Comparison of ENCODE assay signal across 1 cellular context in the genomic region with DNA sequence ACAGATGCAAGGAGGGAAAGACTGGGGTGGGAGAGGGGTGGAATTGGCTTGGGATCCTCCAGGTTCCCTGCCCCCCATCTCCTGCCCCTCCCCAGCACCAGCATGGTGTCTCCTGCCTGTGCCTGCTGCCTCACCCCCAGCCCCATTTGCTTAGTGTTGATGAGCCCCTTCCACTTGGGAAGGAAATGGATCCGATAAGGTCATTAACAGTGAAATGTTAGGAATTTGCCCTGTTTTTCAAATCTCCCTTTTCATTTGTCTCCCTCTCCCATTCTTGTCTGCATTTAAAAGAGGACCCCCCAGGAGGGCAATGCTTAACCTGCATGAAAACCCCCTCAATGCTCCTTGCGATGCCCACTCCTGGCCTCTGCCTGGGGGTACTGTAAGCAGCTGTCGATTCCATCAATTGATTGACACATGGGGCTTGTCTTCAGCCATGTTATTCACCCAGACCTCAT.
A peak's percentile ranks its signal among the peaks of the same experiment; 100 is the strongest.
TF ChIP-seq lines count a peak whose summit lies in the region.

No MANE protein-coding gene starts in this region.

TF ChIP-seq in WTC11, 78 proteins besides CTCF, POLR2A, EP300 and RAD21 (continued from another document):
- TF ChIP-seq, protein P1, sequence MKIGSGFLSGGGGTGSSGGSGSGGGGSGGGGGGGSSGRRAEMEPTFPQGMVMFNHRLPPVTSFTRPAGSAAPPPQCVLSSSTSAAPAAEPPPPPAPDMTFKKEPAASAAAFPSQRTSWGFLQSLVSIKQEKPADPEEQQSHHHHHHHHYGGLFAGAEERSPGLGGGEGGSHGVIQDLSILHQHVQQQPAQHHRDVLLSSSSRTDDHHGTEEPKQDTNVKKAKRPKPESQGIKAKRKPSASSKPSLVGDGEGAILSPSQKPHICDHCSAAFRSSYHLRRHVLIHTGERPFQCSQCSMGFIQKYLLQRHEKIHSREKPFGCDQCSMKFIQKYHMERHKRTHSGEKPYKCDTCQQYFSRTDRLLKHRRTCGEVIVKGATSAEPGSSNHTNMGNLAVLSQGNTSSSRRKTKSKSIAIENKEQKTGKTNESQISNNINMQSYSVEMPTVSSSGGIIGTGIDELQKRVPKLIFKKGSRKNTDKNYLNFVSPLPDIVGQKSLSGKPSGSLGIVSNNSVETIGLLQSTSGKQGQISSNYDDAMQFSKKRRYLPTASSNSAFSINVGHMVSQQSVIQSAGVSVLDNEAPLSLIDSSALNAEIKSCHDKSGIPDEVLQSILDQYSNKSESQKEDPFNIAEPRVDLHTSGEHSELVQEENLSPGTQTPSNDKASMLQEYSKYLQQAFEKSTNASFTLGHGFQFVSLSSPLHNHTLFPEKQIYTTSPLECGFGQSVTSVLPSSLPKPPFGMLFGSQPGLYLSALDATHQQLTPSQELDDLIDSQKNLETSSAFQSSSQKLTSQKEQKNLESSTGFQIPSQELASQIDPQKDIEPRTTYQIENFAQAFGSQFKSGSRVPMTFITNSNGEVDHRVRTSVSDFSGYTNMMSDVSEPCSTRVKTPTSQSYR (CRISPR knock-in tag; IDR thresholded peaks at IDR 0.05) = peak; percentile 95
- TF ChIP-seq NR3C1 (CRISPR knock-in tag; conservative IDR thresholded peaks at IDR 0.05; ENCODE audit: low read depth) (no peak), MXD4 (CRISPR knock-in tag; IDR thresholded peaks at IDR 0.05; ENCODE audit: borderline replicate concordance) (no peak), PRRX2 (CRISPR knock-in tag; IDR thresholded peaks at IDR 0.05) (no peak), TEAD1 (CRISPR knock-in tag; IDR thresholded peaks at IDR 0.05) (peak; percentile 99), TEAD4 (CRISPR knock-in tag; IDR thresholded peaks at IDR 0.05) (peak; percentile 36; the same call in 1 of the 2 replicates), ZNF138 (CRISPR knock-in tag; conservative IDR thresholded peaks at IDR 0.05) (no peak), IRF2 (CRISPR knock-in tag; IDR thresholded peaks at IDR 0.05; ENCODE audit: borderline replicate concordance, low read depth) (no peak)
- TF ChIP-seq, protein P2, sequence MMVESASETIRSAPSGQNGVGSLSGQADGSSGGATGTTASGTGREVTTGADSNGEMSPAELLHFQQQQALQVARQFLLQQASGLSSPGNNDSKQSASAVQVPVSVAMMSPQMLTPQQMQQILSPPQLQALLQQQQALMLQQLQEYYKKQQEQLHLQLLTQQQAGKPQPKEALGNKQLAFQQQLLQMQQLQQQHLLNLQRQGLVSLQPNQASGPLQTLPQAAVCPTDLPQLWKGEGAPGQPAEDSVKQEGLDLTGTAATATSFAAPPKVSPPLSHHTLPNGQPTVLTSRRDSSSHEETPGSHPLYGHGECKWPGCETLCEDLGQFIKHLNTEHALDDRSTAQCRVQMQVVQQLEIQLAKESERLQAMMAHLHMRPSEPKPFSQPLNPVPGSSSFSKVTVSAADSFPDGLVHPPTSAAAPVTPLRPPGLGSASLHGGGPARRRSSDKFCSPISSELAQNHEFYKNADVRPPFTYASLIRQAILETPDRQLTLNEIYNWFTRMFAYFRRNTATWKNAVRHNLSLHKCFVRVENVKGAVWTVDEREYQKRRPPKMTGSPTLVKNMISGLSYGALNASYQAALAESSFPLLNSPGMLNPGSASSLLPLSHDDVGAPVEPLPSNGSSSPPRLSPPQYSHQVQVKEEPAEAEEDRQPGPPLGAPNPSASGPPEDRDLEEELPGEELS (CRISPR knock-in tag; IDR thresholded peaks at IDR 0.05) = 0 out of 2 replicates have a peak, but pooled peaks have one; percentile 69
